ENCODE assay signal across 28 cellular contexts in genomic region chr17:18148586-18148985, GRCh38.
"Had no signal": no experiment of that assay in that cellular context is flagged by ENCODE, and none has a peak within 500 bp of the region (broad histone marks: within the 10 kb centered on the region; RNA-seq: fewer than 3 reads in every experiment).

No MANE protein-coding gene starts in this region.

- H3K36me3 Mint-ChIP-seq: mesothelial cell of epicardium; naive B cell; naive thymus-derived CD8-positive, alpha-beta T cell had no signal

- H3K4me1 ChIP-seq: gastrocnemius medialis had no signal

- ATAC-seq: effector memory CD8-positive, alpha-beta T cell; esophagus mucosa; gastrocnemius medialis; heart right ventricle; left cardiac atrium; left lung; left ventricle myocardium superior; lower lobe of right lung; mucosa of descending colon; naive thymus-derived CD8-positive, alpha-beta T cell had no signal

- H3K4me1 Mint-ChIP-seq: endodermal cell had no signal

- H3K4me3 Mint-ChIP-seq: dendritic cell treated with granulocyte-macrophage colony-stimulating factor and Interleukin-4, amounts not matched to agents 40 ng/mL and 50 ng/mL, for 4 days; effector memory CD8-positive, alpha-beta T cell; endodermal cell; mesothelial cell of epicardium; naive B cell; naive thymus-derived CD8-positive, alpha-beta T cell had no signal

- H3K4me3 ChIP-seq: esophagus squamous epithelium, gastrocnemius medialis, heart right ventricle, left lung, lower lobe of right lung, mucosa of descending colon had no signal

- H3K36me3 ChIP-seq: esophagus squamous epithelium, gastrocnemius medialis, heart right ventricle, left lung, lower lobe of right lung had no signal

- H3K9me3 Mint-ChIP-seq: dendritic cell treated with granulocyte-macrophage colony-stimulating factor and Interleukin-4, amounts not matched to agents 40 ng/mL and 50 ng/mL, for 4 days; effector memory CD8-positive, alpha-beta T cell; endodermal cell; mesothelial cell of epicardium; naive B cell; naive thymus-derived CD8-positive, alpha-beta T cell had no signal

- H3K27ac ChIP-seq: epithelial cell of prostate, esophagus squamous epithelium, gastrocnemius medialis, heart right ventricle, left lung, lower lobe of right lung had no signal

- H3K27ac Mint-ChIP-seq: dendritic cell treated with granulocyte-macrophage colony-stimulating factor and Interleukin-4, amounts not matched to agents 40 ng/mL and 50 ng/mL, for 4 days; endodermal cell; mesothelial cell of epicardium; naive B cell; naive thymus-derived CD8-positive, alpha-beta T cell had no signal

- DNase-seq: cortex of kidney; effector CD8-positive, alpha-beta T cell; effector memory CD8-positive, alpha-beta T cell; endodermal cell; erythroblast; esophagus squamous epithelium; foreskin fibroblast; foreskin melanocyte; gastrocnemius medialis; glutamatergic neuron; head of caudate nucleus; heart right ventricle; hippocampal formation; left cardiac atrium; left lung; left ventricle myocardium superior; lower lobe of right lung; mesenchymal stem cell; mucosa of descending colon; naive B cell; naive thymus-derived CD8-positive, alpha-beta T cell had no signal

- H3K27me3 ChIP-seq: gastrocnemius medialis, heart right ventricle, left lung had no signal

- H3K9me3 ChIP-seq: esophagus squamous epithelium, gastrocnemius medialis, heart right ventricle, left lung, lower lobe of right lung, mucosa of descending colon had no signal

- FAIRE-seq: endometrium, islet of Langerhans, keratinocyte had no signal

- H3K27me3 Mint-ChIP-seq: effector memory CD8-positive, alpha-beta T cell; naive thymus-derived CD8-positive, alpha-beta T cell had no signal
